Comparison of ENCODE assay signal across 1 cellular context in genomic region chr9:111630182-111631070, GRCh38.
TF ChIP-seq lines count a peak whose summit lies in the region.

No MANE protein-coding gene starts in this region.

TF ChIP-seq in K562, 482 proteins besides CTCF, POLR2A, EP300 and RAD21:
- TF ChIP-seq ERF (CRISPR knock-in tag; IDR thresholded peaks at IDR 0.05) = no peak
- no peak for TF ChIP-seq MCM3 (IDR thresholded peaks at IDR 0.05)
- TF ChIP-seq ZNF561 (CRISPR knock-in tag; conservative IDR thresholded peaks at IDR 0.05) = no peak
- peak; percentile 34; the same call in 1 of the 2 replicates for TF ChIP-seq RREB1 (CRISPR knock-in tag; IDR thresholded peaks at IDR 0.05)
- no peak for TF ChIP-seq ZNF764 (CRISPR knock-in tag; IDR thresholded peaks at IDR 0.05; ENCODE audit: low read depth)
- TF ChIP-seq TAL1 (IDR thresholded peaks at IDR 0.05) = 0 out of 2 replicates have a peak, but pooled peaks have one; percentile 11
- no peak for TF ChIP-seq NR0B1 (IDR thresholded peaks at IDR 0.05; ENCODE audit: partially characterized antibody)
- no peak for TF ChIP-seq FOXJ2 (tag; IDR thresholded peaks at IDR 0.05)
- TF ChIP-seq SRSF9 (IDR thresholded peaks at IDR 0.05; ENCODE audit: borderline replicate concordance, low read depth, low read length) = no peak
- TF ChIP-seq HDGF (IDR thresholded peaks at IDR 0.05) = no peak
- TF ChIP-seq ARID1B (IDR thresholded peaks at IDR 0.05) = no peak
- 0 out of 2 replicates have a peak, but pooled peaks have one; percentile 28 for TF ChIP-seq ZFP91 (CRISPR knock-in tag; IDR thresholded peaks at IDR 0.05)
- TF ChIP-seq HLTF (IDR thresholded peaks at IDR 0.05) = no peak
- TF ChIP-seq CBFB (CRISPR knock-in tag; IDR thresholded peaks at IDR 0.05) = 0 out of 2 replicates have a peak, but pooled peaks have one; percentile 42
- no peak; the same call in 1 of the 2 replicates for TF ChIP-seq GTF2E2 (tag; IDR thresholded peaks at IDR 0.05)
- TF ChIP-seq ZNF695 (CRISPR knock-in tag; IDR thresholded peaks at IDR 0.05) = no peak
- no peak for TF ChIP-seq ZNF184 (CRISPR knock-in tag; IDR thresholded peaks at IDR 0.05)
- 0 out of 2 replicates have a peak, but pooled peaks have one; percentile 76 for TF ChIP-seq ATF6 (CRISPR knock-in tag; IDR thresholded peaks at IDR 0.05)
- 0 out of 2 replicates have a peak, but pooled peaks have one; percentile 9 for TF ChIP-seq HMBOX1 (IDR thresholded peaks at IDR 0.05)
- no peak for TF ChIP-seq ATF1 (CRISPR knock-in tag; IDR thresholded peaks at IDR 0.05)
- no peak for TF ChIP-seq ATF1 (tag; IDR thresholded peaks at IDR 0.05)
- TF ChIP-seq SFPQ (IDR thresholded peaks at IDR 0.05; ENCODE audit: low read depth, low read length) = no peak
- TF ChIP-seq E2F6 (IDR thresholded peaks at IDR 0.05; ENCODE audit: borderline replicate concordance in 1 of 2, extremely low read depth in 1 of 2, insufficient read depth in 1 of 2, insufficient read length in 1 of 2, low read depth in 1 of 2, low read length in 1 of 2, poor library complexity in 1 of 2, severe bottlenecking in 1 of 2) = no peak
- TF ChIP-seq MECOM (CRISPR knock-in tag; IDR thresholded peaks at IDR 0.05) = no peak
- TF ChIP-seq FOXA3 (CRISPR knock-in tag; conservative IDR thresholded peaks at IDR 0.05 in 1 of 2, IDR thresholded peaks at IDR 0.05 in 1 of 2) = no peak; a peak in 1 of 4 replicates
- no peak for TF ChIP-seq ZNF449 (CRISPR knock-in tag; IDR thresholded peaks at IDR 0.05)
- TF ChIP-seq ASH1L (IDR thresholded peaks at IDR 0.05; ENCODE audit: borderline replicate concordance, low read depth, partially characterized antibody) = no peak
- TF ChIP-seq SIRT6 (IDR thresholded peaks at IDR 0.05; ENCODE audit: low read depth, low read length) = no peak
- 0 out of 2 replicates have a peak, but pooled peaks have one; percentile 21 for TF ChIP-seq LARP7 (IDR thresholded peaks at IDR 0.05)
- no peak for TF ChIP-seq ELF4 (CRISPR knock-in tag; IDR thresholded peaks at IDR 0.05)
- TF ChIP-seq GTF2A2 (tag; IDR thresholded peaks at IDR 0.05) = no peak
- TF ChIP-seq GTF2F1 (IDR thresholded peaks at IDR 0.05; ENCODE audit: low read depth, low read length) = no peak
- TF ChIP-seq MAFF (IDR thresholded peaks at IDR 0.05; ENCODE audit: low read length) = no peak
- no peak for TF ChIP-seq VEZF1 (CRISPR knock-in tag; IDR thresholded peaks at IDR 0.05)
- TF ChIP-seq TRIM28 (IDR thresholded peaks at IDR 0.05) = no peak
- no peak for TF ChIP-seq TCF3 (CRISPR knock-in tag; IDR thresholded peaks at IDR 0.05)
- no peak for TF ChIP-seq BACH1 (tag; IDR thresholded peaks at IDR 0.05)
- no peak for TF ChIP-seq SPI1 (IDR thresholded peaks at IDR 0.05; ENCODE audit: borderline replicate concordance, low read depth, low read length)
- TF ChIP-seq BRCA1 (IDR thresholded peaks at IDR 0.05) = no peak
- TF ChIP-seq BRCA1 (CRISPR knock-in tag; IDR thresholded peaks at IDR 0.05) = no peak
TF ChIP-seq in K562: peak in this region for 7.
